15 cellular contexts compared by ENCODE assay signal in the genomic region with DNA sequence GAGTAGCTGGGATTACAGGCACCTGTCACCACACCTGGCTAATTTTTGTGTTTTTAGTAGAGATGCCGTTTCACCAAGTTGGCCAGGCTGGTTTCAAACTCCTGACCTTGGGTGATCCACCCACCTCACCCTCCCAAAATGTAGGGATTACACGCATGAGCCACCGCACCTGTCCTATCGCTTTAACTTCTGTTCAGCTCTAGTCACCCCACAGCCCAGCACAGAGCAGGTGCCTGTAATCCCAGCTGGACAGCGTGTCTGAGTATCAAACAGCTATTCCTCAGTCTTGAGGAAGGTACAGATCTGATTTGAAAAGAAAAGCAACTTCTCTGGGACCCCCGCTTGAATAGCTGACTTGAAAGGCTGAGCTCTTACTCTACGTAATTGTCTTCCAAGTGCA.
DNase-seq lines count a peak whose midpoint lies in the region; ATAC-seq, FAIRE-seq and TF ChIP-seq lines count a peak whose summit lies in the region.
"Had no signal": no experiment of that assay in that cellular context is flagged by ENCODE, and none has a peak within 500 bp of the region (broad histone marks: within the 10 kb centered on the region; RNA-seq: fewer than 3 reads in every experiment).

No MANE protein-coding gene starts in this region.

- no peak overlapping the region for H2BK15ac ChIP-seq in H1 (ENCODE audit: low read length)

- no peak overlapping the region for H2AFZ ChIP-seq in H1 (ENCODE audit: low read length)

- H2BK120ac ChIP-seq in H1 (replicated peaks; ENCODE audit: low read depth, low read length) = no peak overlapping the region

- no peak overlapping the region for H3K56ac ChIP-seq in H1 (replicated peaks; ENCODE audit: insufficient read length, low read depth, low read length)

- H2AK5ac ChIP-seq in H1 (ENCODE audit: low read depth, low read length) = no peak overlapping the region

- H4K20me1 ChIP-seq in H1 (replicated peaks in 1 of 2; ENCODE audit: control insufficient read depth in 1 of 2, insufficient read depth in 2 of 2, low read length in 2 of 2) = peaks cover 2 to 5% of the 10 kb centered on the region in 2 experiments

- TF ChIP-seq RAD21 in H1 (IDR thresholded peaks at IDR 0.05 in 1 of 2, conservative IDR thresholded peaks at IDR 0.05 in 1 of 2; ENCODE audit: low read depth in 2 of 2, low read length in 2 of 2) = no peak

- H2BK12ac ChIP-seq in H1 (ENCODE audit: low read depth, low read length) = no peak overlapping the region

- no peak overlapping the region for H3K23ac ChIP-seq in H1 (ENCODE audit: insufficient read length)

- H3K18ac ChIP-seq in H1 (ENCODE audit: extremely low read depth, low read length) = no peak overlapping the region

- no peak overlapping the region for H4K8ac ChIP-seq in H1 (ENCODE audit: extremely low read depth, insufficient read depth, low read length)

- FAIRE-seq in H1 (lab: Jason Lieb, UNC) = no peak
- FAIRE-seq: D721Med, G401.6 had no signal

- H3K4me1 ChIP-seq in H1 (replicated peaks in 1 of 4; ENCODE audit: control insufficient read depth in 3 of 4, insufficient read depth in 4 of 4, low read length in 3 of 4) = peaks cover 0 to 25% (median 18%) of the 10 kb centered on the region in 4 experiments; a peak in 6 of 7 replicates

- POLR2A ChIA-PET in H1 (lab: Charles Lee; ENCODE audit: partially characterized antibody) = no interaction called here

- no peaks in the 10 kb centered on the region for H3K23me2 ChIP-seq in H1 (ENCODE audit: low read depth, low read length)

- WGBS in H1 (ENCODE audit: extremely low coverage in 1 of 2, insufficient coverage in 1 of 2, insufficient read length in 1 of 2, insufficient replicate concordance in 2 of 2, low coverage in 1 of 2, low lambda C conversion rate in 2 of 2, missing lambda C conversion rate in 1 of 2), 2 experiments = 93% methylated on average over 7 of the region's 7 CpGs; no CpG with 5 or more reads in 1 of the 2 experiments

- CTCF ChIA-PET in H1 (lab: Charles Lee; ENCODE audit: partially characterized antibody) = interaction anchor here (0.8 to 2.3 kb wide), 7 partner anchors 8 to 209 kb away, joined by 3 to 11 read pairs (median 5); no protein-coding TSS in a partner anchor

- no peak overlapping the region for H4K91ac ChIP-seq in H1 (replicated peaks; ENCODE audit: insufficient read length, low read length)

- no peak overlapping the region for H3K27ac ChIP-seq in H1 (ENCODE audit: low read depth, low read length)

- H3K79me1 ChIP-seq in H1 (ENCODE audit: low read depth, low read length) = peaks cover 6% of the 10 kb centered on the region; the same call in 1 of the 2 replicates

- no peak overlapping the region for H3K4ac ChIP-seq in H1 (replicated peaks; ENCODE audit: insufficient read length, low read depth, low read length)

- no peaks in the 10 kb centered on the region for H3K79me2 ChIP-seq in H1 (ENCODE audit: control insufficient read depth in 1 of 2, insufficient read depth in 2 of 2, low read length in 2 of 2)

- H3K9me3 ChIP-seq in H1 (ENCODE audit: insufficient read depth in 2 of 2, low read depth in 1 of 2, low read length in 1 of 2) = no peaks in the 10 kb centered on the region; a peak in 1 of 4 replicates
- H3K9me3 ChIP-seq: MG63 had no signal

- ATAC-seq in Right ventricle myocardium superior (ENCODE audit: poor library complexity) (no peak), left ventricle myocardium superior (no peak)
- ATAC-seq: CD8-positive, alpha-beta T cell had no signal

- intact Hi-C loops in Right ventricle myocardium superior (cut with DNase I) = no loop called here
- intact Hi-C loops in left ventricle myocardium superior (cut with micrococcal nuclease) = no loop called here

- TF ChIP-seq CTCF in H1 (IDR thresholded peaks at IDR 0.05; ENCODE audit: control extremely low read depth in 1 of 3, insufficient read depth in 1 of 3, low read depth in 1 of 3, low read length in 3 of 3) = no peak

- no peaks in the 10 kb centered on the region; a peak in 1 of 8 replicates for H3K36me3 ChIP-seq in H1 (ENCODE audit: control insufficient read depth in 2 of 4, insufficient read depth in 4 of 4, low read length in 3 of 4)
- H3K36me3 ChIP-seq: MG63 had no signal

- H2BK20ac ChIP-seq in H1 (ENCODE audit: low read length) = no peak overlapping the region

- H2BK5ac ChIP-seq in H1 (ENCODE audit: low read depth, low read length) = 0 out of 2 replicates have a peak overlapping the region, but pooled peaks have one; percentile 16

- no peak for TF ChIP-seq POLR2A in H1 (IDR thresholded peaks at IDR 0.05; ENCODE audit: control extremely low read depth in 1 of 2, low read depth in 2 of 2, low read length in 2 of 2)

- H4K5ac ChIP-seq in H1 (ENCODE audit: insufficient read length, low read depth, low read length) = no peak overlapping the region

- no peak overlapping the region for H3K4me2 ChIP-seq in H1 (ENCODE audit: insufficient read depth in 1 of 2, low read depth in 2 of 2, low read length in 2 of 2)

- TF ChIP-seq EP300 in H1 (IDR thresholded peaks at IDR 0.05; ENCODE audit: borderline replicate concordance in 1 of 2, low read depth in 2 of 2, low read length in 2 of 2) = no peak

- no peak overlapping the region for H3K4me3 ChIP-seq in H1 (ENCODE audit: extremely low read depth in 1 of 4, insufficient read depth in 2 of 4, low read depth in 3 of 4, low read length in 4 of 4)
- H3K4me3 ChIP-seq: MG63 had no signal

- no peak overlapping the region for H3K9ac ChIP-seq in H1 (replicated peaks in 1 of 4; ENCODE audit: extremely low read depth in 1 of 4, low read depth in 3 of 4, low read length in 3 of 4)

- no peaks in the 10 kb centered on the region for H3K27me3 ChIP-seq in H1 (replicated peaks in 1 of 4; ENCODE audit: control insufficient read depth in 3 of 4, extremely low read depth in 1 of 4, insufficient read depth in 3 of 4, low read length in 3 of 4)
- H3K27me3 ChIP-seq: MG63 had no signal

- peak; percentile 2 for DNase-seq in Right ventricle myocardium superior
- DNase-seq in left ventricle myocardium superior = no peak
- DNase-seq in NCI-H345 (lab: John Stamatoyannopoulos, UW) = peak; percentile 60
- DNase-seq in H1 (ENCODE audit: low read depth in 1 of 2, low spot score in 2 of 2) = no peak
- no peak for DNase-seq in NCI-H2196 treated with DMSO at 0.1 percent for 48 hours (lab: John Stamatoyannopoulos, UW; ENCODE audit: unreplicated experiment)
- DNase-seq in cerebellar nuclear complex (lab: John Stamatoyannopoulos, UW) = no peak
- no peak for DNase-seq in OCI-M1 (lab: John Stamatoyannopoulos, UW)
- DNase-seq: CD8-positive, alpha-beta T cell; DND-41; HCEC 1CT; MG63; NCI-H187 treated with DMSO at 0.1 percent for 48 hours; SHP77 had no signal

- no peak overlapping the region for H3K14ac ChIP-seq in H1 (ENCODE audit: insufficient read length)

TF ChIP-seq in H1, 55 proteins besides CTCF, POLR2A, EP300 and RAD21:
- no peak for TF ChIP-seq CHD2 (IDR thresholded peaks at IDR 0.05; ENCODE audit: low read length)
- no peak for TF ChIP-seq SIRT6 (IDR thresholded peaks at IDR 0.05; ENCODE audit: low read length)
- no peak for TF ChIP-seq FOSL1 (IDR thresholded peaks at IDR 0.05; ENCODE audit: insufficient read depth, low read depth, low read length)
- TF ChIP-seq SRF (IDR thresholded peaks at IDR 0.05; ENCODE audit: low read depth, low read length) = no peak
- no peak for TF ChIP-seq RXRA (IDR thresholded peaks at IDR 0.05; ENCODE audit: insufficient read depth, low read depth, low read length)
- no peak for TF ChIP-seq CEBPB (IDR thresholded peaks at IDR 0.05; ENCODE audit: low read depth, low read length)
- no peak for TF ChIP-seq BCL11A (IDR thresholded peaks at IDR 0.05; ENCODE audit: low read depth in 2 of 2, low read length in 2 of 2)

Comparison
In these comparisons a context has a peak if more than half of its experiments do, and no peak if none do; other contexts are left out.
1. DNase-seq: peak in Right ventricle myocardium superior (single experiment) and NCI-H345 (single experiment); none in left ventricle myocardium superior (single experiment), H1 (0 of 2), NCI-H2196 treated with DMSO at 0.1 percent for 48 hours (single experiment), cerebellar nuclear complex (0 of 2) and OCI-M1 (single experiment).